ENCODE assay signal across 2 cellular contexts in genomic region chr5:151661096-151661495, GRCh38.
TF ChIP-seq lines count a peak whose summit lies in the region.

No MANE protein-coding gene starts in this region.

TF ChIP-seq in SK-N-SH, 30 proteins besides CTCF, POLR2A, EP300 and RAD21 (continued from another document):
- TF ChIP-seq, protein P1, sequence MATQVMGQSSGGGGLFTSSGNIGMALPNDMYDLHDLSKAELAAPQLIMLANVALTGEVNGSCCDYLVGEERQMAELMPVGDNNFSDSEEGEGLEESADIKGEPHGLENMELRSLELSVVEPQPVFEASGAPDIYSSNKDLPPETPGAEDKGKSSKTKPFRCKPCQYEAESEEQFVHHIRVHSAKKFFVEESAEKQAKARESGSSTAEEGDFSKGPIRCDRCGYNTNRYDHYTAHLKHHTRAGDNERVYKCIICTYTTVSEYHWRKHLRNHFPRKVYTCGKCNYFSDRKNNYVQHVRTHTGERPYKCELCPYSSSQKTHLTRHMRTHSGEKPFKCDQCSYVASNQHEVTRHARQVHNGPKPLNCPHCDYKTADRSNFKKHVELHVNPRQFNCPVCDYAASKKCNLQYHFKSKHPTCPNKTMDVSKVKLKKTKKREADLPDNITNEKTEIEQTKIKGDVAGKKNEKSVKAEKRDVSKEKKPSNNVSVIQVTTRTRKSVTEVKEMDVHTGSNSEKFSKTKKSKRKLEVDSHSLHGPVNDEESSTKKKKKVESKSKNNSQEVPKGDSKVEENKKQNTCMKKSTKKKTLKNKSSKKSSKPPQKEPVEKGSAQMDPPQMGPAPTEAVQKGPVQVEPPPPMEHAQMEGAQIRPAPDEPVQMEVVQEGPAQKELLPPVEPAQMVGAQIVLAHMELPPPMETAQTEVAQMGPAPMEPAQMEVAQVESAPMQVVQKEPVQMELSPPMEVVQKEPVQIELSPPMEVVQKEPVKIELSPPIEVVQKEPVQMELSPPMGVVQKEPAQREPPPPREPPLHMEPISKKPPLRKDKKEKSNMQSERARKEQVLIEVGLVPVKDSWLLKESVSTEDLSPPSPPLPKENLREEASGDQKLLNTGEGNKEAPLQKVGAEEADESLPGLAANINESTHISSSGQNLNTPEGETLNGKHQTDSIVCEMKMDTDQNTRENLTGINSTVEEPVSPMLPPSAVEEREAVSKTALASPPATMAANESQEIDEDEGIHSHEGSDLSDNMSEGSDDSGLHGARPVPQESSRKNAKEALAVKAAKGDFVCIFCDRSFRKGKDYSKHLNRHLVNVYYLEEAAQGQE (IDR thresholded peaks at IDR 0.05; ENCODE audit: low read depth, low read length), result no peak

TF ChIP-seq in SK-N-SH treated with all-trans-retinoic acid at 6 μM for 48 hours, 23 proteins besides CTCF, POLR2A, EP300 and RAD21 (continued from another document):
- TF ChIP-seq, protein P2, sequence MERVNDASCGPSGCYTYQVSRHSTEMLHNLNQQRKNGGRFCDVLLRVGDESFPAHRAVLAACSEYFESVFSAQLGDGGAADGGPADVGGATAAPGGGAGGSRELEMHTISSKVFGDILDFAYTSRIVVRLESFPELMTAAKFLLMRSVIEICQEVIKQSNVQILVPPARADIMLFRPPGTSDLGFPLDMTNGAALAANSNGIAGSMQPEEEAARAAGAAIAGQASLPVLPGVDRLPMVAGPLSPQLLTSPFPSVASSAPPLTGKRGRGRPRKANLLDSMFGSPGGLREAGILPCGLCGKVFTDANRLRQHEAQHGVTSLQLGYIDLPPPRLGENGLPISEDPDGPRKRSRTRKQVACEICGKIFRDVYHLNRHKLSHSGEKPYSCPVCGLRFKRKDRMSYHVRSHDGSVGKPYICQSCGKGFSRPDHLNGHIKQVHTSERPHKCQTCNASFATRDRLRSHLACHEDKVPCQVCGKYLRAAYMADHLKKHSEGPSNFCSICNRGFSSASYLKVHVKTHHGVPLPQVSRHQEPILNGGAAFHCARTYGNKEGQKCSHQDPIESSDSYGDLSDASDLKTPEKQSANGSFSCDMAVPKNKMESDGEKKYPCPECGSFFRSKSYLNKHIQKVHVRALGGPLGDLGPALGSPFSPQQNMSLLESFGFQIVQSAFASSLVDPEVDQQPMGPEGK (CRISPR knock-in tag; IDR thresholded peaks at IDR 0.05; ENCODE audit: borderline replicate concordance), result no peak
- TF ChIP-seq ISL1 (CRISPR knock-in tag; IDR thresholded peaks at IDR 0.05), result no peak
- no peak for TF ChIP-seq ARNTL (CRISPR knock-in tag; IDR thresholded peaks at IDR 0.05; ENCODE audit: borderline replicate concordance, low read depth)
- no peak for TF ChIP-seq OSR1 (CRISPR knock-in tag; IDR thresholded peaks at IDR 0.05)
- no peak for TF ChIP-seq TSHZ2 (CRISPR knock-in tag; IDR thresholded peaks at IDR 0.05)
